In the genomic region with DNA sequence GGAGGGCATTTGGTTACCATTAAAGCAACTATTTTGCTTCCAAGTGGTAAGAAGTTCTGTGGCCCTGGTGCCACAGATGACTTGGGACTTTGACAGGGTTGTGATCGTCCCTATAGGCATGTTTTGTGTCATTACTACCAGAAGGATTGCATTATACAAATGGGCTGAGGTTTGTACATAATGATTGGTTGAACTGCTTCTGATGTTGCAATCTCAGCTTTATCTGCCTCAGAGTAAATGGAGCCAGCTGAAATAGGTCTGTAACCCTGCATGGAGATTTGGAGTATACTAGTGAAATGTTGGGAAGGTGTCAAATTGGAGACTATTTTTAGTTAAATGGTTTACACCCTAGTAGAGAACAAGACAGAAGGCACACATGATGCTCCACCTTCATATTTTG, we compare ENCODE assay signal across 1 cellular context.
TF ChIP-seq lines count a peak whose summit lies in the region.

No MANE protein-coding gene starts in this region.

TF ChIP-seq in liver, 16 proteins besides CTCF, POLR2A, EP300 and RAD21 (continued from another document):
- TF ChIP-seq, protein P1, sequence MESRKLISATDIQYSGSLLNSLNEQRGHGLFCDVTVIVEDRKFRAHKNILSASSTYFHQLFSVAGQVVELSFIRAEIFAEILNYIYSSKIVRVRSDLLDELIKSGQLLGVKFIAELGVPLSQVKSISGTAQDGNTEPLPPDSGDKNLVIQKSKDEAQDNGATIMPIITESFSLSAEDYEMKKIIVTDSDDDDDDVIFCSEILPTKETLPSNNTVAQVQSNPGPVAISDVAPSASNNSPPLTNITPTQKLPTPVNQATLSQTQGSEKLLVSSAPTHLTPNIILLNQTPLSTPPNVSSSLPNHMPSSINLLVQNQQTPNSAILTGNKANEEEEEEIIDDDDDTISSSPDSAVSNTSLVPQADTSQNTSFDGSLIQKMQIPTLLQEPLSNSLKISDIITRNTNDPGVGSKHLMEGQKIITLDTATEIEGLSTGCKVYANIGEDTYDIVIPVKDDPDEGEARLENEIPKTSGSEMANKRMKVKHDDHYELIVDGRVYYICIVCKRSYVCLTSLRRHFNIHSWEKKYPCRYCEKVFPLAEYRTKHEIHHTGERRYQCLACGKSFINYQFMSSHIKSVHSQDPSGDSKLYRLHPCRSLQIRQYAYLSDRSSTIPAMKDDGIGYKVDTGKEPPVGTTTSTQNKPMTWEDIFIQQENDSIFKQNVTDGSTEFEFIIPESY (IDR thresholded peaks at IDR 0.05) = peak; percentile 16
- TF ChIP-seq GABPA (IDR thresholded peaks at IDR 0.05 in 1 of 2, conservative IDR thresholded peaks at IDR 0.05 in 1 of 2) (no peak), HNF4G (IDR thresholded peaks at IDR 0.05) (no peak), EGR1 (IDR thresholded peaks at IDR 0.05; ENCODE audit: low read depth in 2 of 2) (no peak), FOXA2 (IDR thresholded peaks at IDR 0.05) (peak; percentile 29), FOXA1 (IDR thresholded peaks at IDR 0.05) (no peak), NR2F2 (IDR thresholded peaks at IDR 0.05) (peak; percentile 14)
